In genomic region chr17:76264755-76265623, GRCh38 we compare ENCODE assay signal across 1 cellular context.
TF ChIP-seq lines count a peak whose summit lies in the region.

Gene UBALD2 (plus strand): TSS chr17:76265348. CDS start chr17:76265506, 158 bp downstream.

TF ChIP-seq in K562, 482 proteins besides CTCF, POLR2A, EP300 and RAD21 (continued from another document):
- no peak for TF ChIP-seq PREB (CRISPR knock-in tag; IDR thresholded peaks at IDR 0.05)
- no peak for TF ChIP-seq YBX1 (IDR thresholded peaks at IDR 0.05)
- peak; percentile 91 for TF ChIP-seq POLR2G (IDR thresholded peaks at IDR 0.05; ENCODE audit: low read depth, low read length)
- peak; percentile 62 for TF ChIP-seq ZFX (CRISPR knock-in tag; IDR thresholded peaks at IDR 0.05)
- no peak for TF ChIP-seq ZNF140 (CRISPR knock-in tag; IDR thresholded peaks at IDR 0.05)
- TF ChIP-seq ZNF740 (CRISPR knock-in tag; IDR thresholded peaks at IDR 0.05) = no peak
- no peak for TF ChIP-seq ZNF740 (tag; IDR thresholded peaks at IDR 0.05)
- TF ChIP-seq FOXP4 (CRISPR knock-in tag; IDR thresholded peaks at IDR 0.05; ENCODE audit: borderline replicate concordance) = peak; percentile 91; the same call in 1 of the 2 replicates
- TF ChIP-seq ZNF431 (CRISPR knock-in tag; IDR thresholded peaks at IDR 0.05) = no peak; the same call in 1 of the 2 replicates
- no peak for TF ChIP-seq ZNF23 (CRISPR knock-in tag; IDR thresholded peaks at IDR 0.05)
- peak; percentile 96 for TF ChIP-seq MBD2 (IDR thresholded peaks at IDR 0.05; ENCODE audit: borderline replicate concordance, low read depth)
- no peak for TF ChIP-seq ZNF165 (CRISPR knock-in tag; IDR thresholded peaks at IDR 0.05; ENCODE audit: borderline replicate concordance)
- TF ChIP-seq L3MBTL2 (IDR thresholded peaks at IDR 0.05) = peak; percentile 70
- no peak for TF ChIP-seq ZNF146 (CRISPR knock-in tag; IDR thresholded peaks at IDR 0.05; ENCODE audit: unreplicated experiment)
- TF ChIP-seq ZNF316 (IDR thresholded peaks at IDR 0.05) = no peak
- TF ChIP-seq ZNF778 (CRISPR knock-in tag; IDR thresholded peaks at IDR 0.05) = no peak
- TF ChIP-seq GTF2F1 (IDR thresholded peaks at IDR 0.05; ENCODE audit: low read depth, low read length) = no peak
- TF ChIP-seq ZNF277 (CRISPR knock-in tag; IDR thresholded peaks at IDR 0.05; ENCODE audit: borderline replicate concordance) = no peak
- TF ChIP-seq ZNF717 (CRISPR knock-in tag; IDR thresholded peaks at IDR 0.05) = no peak
- no peak for TF ChIP-seq ZNF445 (CRISPR knock-in tag; IDR thresholded peaks at IDR 0.05; ENCODE audit: low read depth)
- TF ChIP-seq ARID3B (CRISPR knock-in tag; IDR thresholded peaks at IDR 0.05; ENCODE audit: borderline replicate concordance) = no peak
- no peak for TF ChIP-seq GTF2B (IDR thresholded peaks at IDR 0.05; ENCODE audit: extremely low read depth, insufficient read length)
- TF ChIP-seq CGGBP1 (CRISPR knock-in tag; IDR thresholded peaks at IDR 0.05) = no peak
- no peak for TF ChIP-seq ZKSCAN3 (CRISPR knock-in tag; IDR thresholded peaks at IDR 0.05)
- peak; percentile 93 for TF ChIP-seq NEUROD1 (IDR thresholded peaks at IDR 0.05; ENCODE audit: borderline replicate concordance, low read depth, low read length, partially characterized antibody)
- no peak for TF ChIP-seq DIDO1 (tag; IDR thresholded peaks at IDR 0.05; ENCODE audit: low read depth)
- TF ChIP-seq RBM15 (IDR thresholded peaks at IDR 0.05; ENCODE audit: insufficient read depth, low read length) = no peak
- TF ChIP-seq CREB3L1 (IDR thresholded peaks at IDR 0.05; ENCODE audit: borderline replicate concordance, low read depth) = no peak; the same call in 1 of the 2 replicates
- peak; percentile 86 for TF ChIP-seq HMGN3 (IDR thresholded peaks at IDR 0.05; ENCODE audit: borderline replicate concordance, extremely low read depth, insufficient read length, low read depth, low read length)
- no peak for TF ChIP-seq PCBP2 (IDR thresholded peaks at IDR 0.05; ENCODE audit: low read depth, low read length, poor library complexity, severe bottlenecking)
- TF ChIP-seq GABPA (tag; conservative IDR thresholded peaks at IDR 0.05; ENCODE audit: low read depth) = no peak; the same call in none of the 2 replicates
- no peak for TF ChIP-seq NBN (IDR thresholded peaks at IDR 0.05; ENCODE audit: low read depth)
- no peak for TF ChIP-seq ETV6 (IDR thresholded peaks at IDR 0.05; ENCODE audit: borderline replicate concordance in 1 of 2, low read depth in 2 of 2, low read length in 1 of 2)
- TF ChIP-seq ETV6 (CRISPR knock-in tag; IDR thresholded peaks at IDR 0.05; ENCODE audit: borderline replicate concordance) = no peak
- TF ChIP-seq MYC (IDR thresholded peaks at IDR 0.05; ENCODE audit: low read depth, low read length) = peak; percentile 11; the same call in 1 of the 2 replicates
- no peak for TF ChIP-seq MYC (CRISPR knock-in tag; IDR thresholded peaks at IDR 0.05; ENCODE audit: borderline replicate concordance, low read depth)
- no peak for TF ChIP-seq NFATC3 (IDR thresholded peaks at IDR 0.05)
- no peak for TF ChIP-seq NFE2 (IDR thresholded peaks at IDR 0.05; ENCODE audit: low read depth)
- peak; percentile 99 for TF ChIP-seq MYBL2 (IDR thresholded peaks at IDR 0.05; ENCODE audit: low read depth)
- TF ChIP-seq MYBL2 (CRISPR knock-in tag; IDR thresholded peaks at IDR 0.05; ENCODE audit: borderline replicate concordance) = peak; percentile 21; the same call in 1 of the 2 replicates
- TF ChIP-seq ZFP91 (CRISPR knock-in tag; IDR thresholded peaks at IDR 0.05) = no peak
- TF ChIP-seq TARDBP (IDR thresholded peaks at IDR 0.05) = no peak
- no peak for TF ChIP-seq MTA1 (IDR thresholded peaks at IDR 0.05; ENCODE audit: borderline replicate concordance)
- TF ChIP-seq SMARCA5 (IDR thresholded peaks at IDR 0.05) = no peak
- no peak for TF ChIP-seq FOXP1 (CRISPR knock-in tag; IDR thresholded peaks at IDR 0.05)
- peak; percentile 100 for TF ChIP-seq RBM25 (IDR thresholded peaks at IDR 0.05; ENCODE audit: low read depth, low read length, severe bottlenecking)
- TF ChIP-seq PTBP1 (IDR thresholded peaks at IDR 0.05; ENCODE audit: low read depth, low read length) = no peak
- TF ChIP-seq ZNF133 (CRISPR knock-in tag; IDR thresholded peaks at IDR 0.05) = no peak
- TF ChIP-seq PTTG1 (tag; IDR thresholded peaks at IDR 0.05; ENCODE audit: low read depth) = no peak
- TF ChIP-seq IRF2 (CRISPR knock-in tag; IDR thresholded peaks at IDR 0.05) = no peak
- TF ChIP-seq ATF2 (CRISPR knock-in tag; IDR thresholded peaks at IDR 0.05) = no peak
- no peak for TF ChIP-seq NUFIP1 (IDR thresholded peaks at IDR 0.05; ENCODE audit: partially characterized antibody)
- peak; percentile 97 for TF ChIP-seq ZNF589 (CRISPR knock-in tag; IDR thresholded peaks at IDR 0.05; ENCODE audit: low read depth)
- TF ChIP-seq ZNF507 (tag; conservative IDR thresholded peaks at IDR 0.05) = no peak
- TF ChIP-seq ZNF444 (CRISPR knock-in tag; IDR thresholded peaks at IDR 0.05) = no peak
